ENCODE assay signal across 17 cellular contexts in genomic region chr9:95952471-95952870, GRCh38.
"Had no signal": no experiment of that assay in that cellular context is flagged by ENCODE, and none has a peak within 500 bp of the region (broad histone marks: within the 10 kb centered on the region; RNA-seq: fewer than 3 reads in every experiment).

No MANE protein-coding gene starts in this region.

- H3K4me2 ChIP-seq: SK-N-SH had no signal

- FAIRE-seq: RCC 7860 had no signal

- DNase-seq: KBM-7, NCI-H1092, NCI-H1105 treated with DMSO at 0.1 percent for 48 hours, NCI-H1417 treated with DMSO at 0.1 percent for 48 hours, NCI-H146, NCI-H1694 treated with DMSO at 0.1 percent for 48 hours, NCI-H1930, NCI-H2081, NCI-H2107, NCI-H2227 treated with DMSO at 0.1 percent for 48 hours, NCI-H524, NCI-H526 treated with DMSO at 0.1 percent for 48 hours, NCI-H748 treated with DMSO at 0.1 percent for 48 hours, RPMI8226, SHP77, SK-N-SH had no signal

- H3K9me3 ChIP-seq: SK-N-SH had no signal
